Comparison of ENCODE assay signal across 8 cellular contexts in genomic region chr11:6926208-6927029, GRCh38. TPM values are rescaled to one million over a fixed set of nuclear protein-coding genes. Genes with fewer than 3 reads are reported as not detected.
DNase-seq lines count a peak whose midpoint lies in the region; ATAC-seq, FAIRE-seq and TF ChIP-seq lines count a peak whose summit lies in the region.

Gene ZNF215, plus strand, starts transcription at chr11:6926426. Its CDS starts 5,847 bp downstream, at chr11:6932273.

- H3K27me3 Mint-ChIP-seq in activated T-helper 2 cell treated with anti-CD3 and anti-CD28 coated beads, Interferon-gamma antibody, Interleukin-2, Interleukin-4, amounts not matched to agents 10 μg/mL and 5 μg/mL and 100 μg/mL, durations not matched to agents 14 hours and 24 hours and 36 hours (ENCODE audit: low read depth) = peaks cover 36% of the 10 kb centered on the region

- peak within 1 kb of the TSS; percentile 47 for H3K27ac Mint-ChIP-seq in activated T-helper 2 cell treated with anti-CD3 and anti-CD28 coated beads, Interferon-gamma antibody, Interleukin-2, Interleukin-4, amounts not matched to agents 10 μg/mL and 5 μg/mL and 100 μg/mL, durations not matched to agents 14 hours and 24 hours and 36 hours

- no peak for TF ChIP-seq CTCF in AG09319 (IDR thresholded peaks at IDR 0.05; ENCODE audit: low read depth, low read length)

- peak within 1 kb of the TSS; percentile 83 for H3K4me3 Mint-ChIP-seq in activated T-helper 2 cell treated with anti-CD3 and anti-CD28 coated beads, Interferon-gamma antibody, Interleukin-2, Interleukin-4, amounts not matched to agents 10 μg/mL and 5 μg/mL and 100 μg/mL, durations not matched to agents 14 hours and 24 hours and 36 hours (ENCODE audit: low read depth)

- intact Hi-C loops in activated T-helper 2 cell treated with anti-CD3 and anti-CD28 coated beads, Interferon-gamma antibody, Interleukin-2, Interleukin-4, amounts not matched to agents 10 μg/mL and 5 μg/mL and 100 μg/mL, durations not matched to agents 14 hours and 24 hours and 36 hours (cut with micrococcal nuclease) = loop anchor here (5.0 kb wide), 1 partner anchor 179 kb away; no protein-coding TSS in a partner anchor

- no peaks in the 10 kb centered on the region for H3K36me3 Mint-ChIP-seq in activated T-helper 2 cell treated with anti-CD3 and anti-CD28 coated beads, Interferon-gamma antibody, Interleukin-2, Interleukin-4, amounts not matched to agents 10 μg/mL and 5 μg/mL and 100 μg/mL, durations not matched to agents 14 hours and 24 hours and 36 hours (ENCODE audit: low read depth)

- H3K4me1 Mint-ChIP-seq in activated T-helper 2 cell treated with anti-CD3 and anti-CD28 coated beads, Interferon-gamma antibody, Interleukin-2, Interleukin-4, amounts not matched to agents 10 μg/mL and 5 μg/mL and 100 μg/mL, durations not matched to agents 14 hours and 24 hours and 36 hours (ENCODE audit: low read depth) = peaks cover 32% of the 10 kb centered on the region

- ATAC-seq in GM18868 (IDR thresholded peaks at IDR 0.05; ENCODE audit: unreplicated experiment) (peak; percentile 71), HG03045 (IDR thresholded peaks at IDR 0.05; ENCODE audit: unreplicated experiment) (peak; percentile 81)

- DNase-seq in AG09319 (ENCODE audit: extremely low read depth, low read depth) (peak; percentile 57), NCI-H524 treated with DMSO at 0.1 percent for 48 hours (lab: John Stamatoyannopoulos, UW) (peak; percentile 51), glomerular endothelial cell (ENCODE audit: extremely low read depth, low read depth, low spot score) (peak; percentile 50), non-pigmented ciliary epithelial cell (ENCODE audit: low read depth) (peak; percentile 61), urothelium cell line (ENCODE audit: low spot score) (peak; percentile 90)
- DNase-seq in activated T-helper 2 cell treated with anti-CD3 and anti-CD28 coated beads, Interferon-gamma antibody, Interleukin-2, Interleukin-4, amounts not matched to agents 10 μg/mL and 5 μg/mL and 100 μg/mL, durations not matched to agents 14 hours and 24 hours and 36 hours (ENCODE audit: low spot score) = peak; percentile 45

- no peak for FAIRE-seq in urothelium cell line (lab: Jason Lieb, UNC)

- H3K9me3 Mint-ChIP-seq in activated T-helper 2 cell treated with anti-CD3 and anti-CD28 coated beads, Interferon-gamma antibody, Interleukin-2, Interleukin-4, amounts not matched to agents 10 μg/mL and 5 μg/mL and 100 μg/mL, durations not matched to agents 14 hours and 24 hours and 36 hours = no peaks in the 10 kb centered on the region

RNA-seq across cellular contexts. Expression of gene ZNF215, which starts in this region (rescaled TPM):
- 5.1 and 6.7 TPM in 2 replicates for total RNA-seq in activated T-helper 2 cell treated with anti-CD3 and anti-CD28 coated beads, Interferon-gamma antibody, Interleukin-2, Interleukin-4, amounts not matched to agents 10 μg/mL and 5 μg/mL and 100 μg/mL, durations not matched to agents 14 hours and 24 hours and 36 hours
- total RNA-seq in glomerular endothelial cell = 1.5 and 3.7 TPM in 2 replicates

Comparison
In these comparisons a context has a peak if more than half of its experiments do, and no peak if none do; other contexts are left out.
1. Peak in every context shown above with its lines: DNase-seq and ATAC-seq.